In the genomic region with DNA sequence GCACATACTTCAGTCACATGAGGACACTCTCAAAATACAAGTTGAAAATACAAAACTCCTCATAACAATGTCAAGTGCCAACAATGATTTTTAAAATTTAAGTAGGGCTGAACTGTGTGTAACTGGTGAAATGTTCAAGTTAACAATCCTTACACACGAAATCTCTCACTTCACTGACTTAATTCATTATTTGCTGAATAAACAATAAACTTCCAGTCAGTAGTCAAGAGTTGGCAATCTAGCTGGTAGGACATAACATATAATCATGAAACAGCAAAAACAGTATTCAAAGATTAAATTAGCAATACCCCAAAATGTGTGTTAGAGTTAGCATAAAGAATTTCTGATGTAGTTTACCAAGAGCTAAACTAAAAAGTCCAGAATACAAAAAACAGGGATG, we compare ENCODE assay signal across 12 cellular contexts. TPM values are rescaled to one million over a fixed set of nuclear protein-coding genes. Genes with fewer than 3 reads are reported as not detected.
A peak's percentile ranks its signal among the peaks of the same experiment; 100 is the strongest.
DNase-seq lines count a peak whose midpoint lies in the region; ATAC-seq and TF ChIP-seq lines count a peak whose summit lies in the region.
"Had no signal": no experiment of that assay in that cellular context is flagged by ENCODE, and none has a peak within 500 bp of the region (broad histone marks: within the 10 kb centered on the region; RNA-seq: fewer than 3 reads in every experiment).

No MANE protein-coding gene starts in this region.

- peak overlapping the region; percentile 100 for H3K27ac Mint-ChIP-seq in T-helper 1 cell treated with Interleukin-12 subunit alpha and Interleukin-12 subunit beta and Interleukin-4 antibody, amounts not matched to agents 30 μg/mL and 1 μg/mL, for 36 hours
- H3K27ac Mint-ChIP-seq in osteocyte (ENCODE audit: unreplicated experiment), result peak overlapping the region; percentile 99

- H3K4me3 ChIP-seq in SK-N-MC, result peak overlapping the region; percentile 88
- peak overlapping the region; percentile 86 for H3K4me3 ChIP-seq in epithelial cell of proximal tubule (ENCODE audit: low read depth, low read length)
- H3K4me3 ChIP-seq: lung had no signal

- no peak for ATAC-seq in esophagus mucosa

- peak overlapping the region; percentile 98 for H3K4me3 Mint-ChIP-seq in T-helper 1 cell treated with Interleukin-12 subunit alpha and Interleukin-12 subunit beta and Interleukin-4 antibody, amounts not matched to agents 30 μg/mL and 1 μg/mL, for 36 hours
- peak overlapping the region; percentile 92 for H3K4me3 Mint-ChIP-seq in osteocyte (ENCODE audit: unreplicated experiment)

- no peak overlapping the region for H3K27ac ChIP-seq in SK-N-MC

- H3K36me3 ChIP-seq in SK-N-MC (ENCODE audit: insufficient read depth, low read length), result no peaks in the 10 kb centered on the region
- H3K36me3 ChIP-seq: tibial artery had no signal

- H3K36me3 Mint-ChIP-seq in T-helper 1 cell treated with Interleukin-12 subunit alpha and Interleukin-12 subunit beta and Interleukin-4 antibody, amounts not matched to agents 30 μg/mL and 1 μg/mL, for 36 hours (ENCODE audit: low read depth), result peaks cover 7% of the 10 kb centered on the region
- H3K36me3 Mint-ChIP-seq in osteocyte (ENCODE audit: unreplicated experiment), result peaks cover 3% of the 10 kb centered on the region

- no peaks in the 10 kb centered on the region for H3K27me3 Mint-ChIP-seq in T-helper 1 cell treated with Interleukin-12 subunit alpha and Interleukin-12 subunit beta and Interleukin-4 antibody, amounts not matched to agents 30 μg/mL and 1 μg/mL, for 36 hours (ENCODE audit: low read depth)
- no peaks in the 10 kb centered on the region for H3K27me3 Mint-ChIP-seq in osteocyte (ENCODE audit: unreplicated experiment)

- peak overlapping the region; percentile 85 for H3K9ac ChIP-seq in SK-N-MC (ENCODE audit: insufficient read length)

- TF ChIP-seq CTCF in epithelial cell of proximal tubule (conservative IDR thresholded peaks at IDR 0.05; ENCODE audit: low read depth, low read length), result no peak
- no peak for TF ChIP-seq CTCF in osteocyte (IDR thresholded peaks at IDR 0.05)

- H3K4me1 Mint-ChIP-seq in T-helper 1 cell treated with Interleukin-12 subunit alpha and Interleukin-12 subunit beta and Interleukin-4 antibody, amounts not matched to agents 30 μg/mL and 1 μg/mL, for 36 hours (ENCODE audit: low read depth), result peaks cover 33% of the 10 kb centered on the region
- H3K4me1 Mint-ChIP-seq in osteocyte (ENCODE audit: unreplicated experiment), result peaks cover 37% of the 10 kb centered on the region

- no peaks in the 10 kb centered on the region for H3K9me3 Mint-ChIP-seq in T-helper 1 cell treated with Interleukin-12 subunit alpha and Interleukin-12 subunit beta and Interleukin-4 antibody, amounts not matched to agents 30 μg/mL and 1 μg/mL, for 36 hours
- H3K9me3 Mint-ChIP-seq in osteocyte (ENCODE audit: unreplicated experiment), result no peaks in the 10 kb centered on the region

- DNase-seq in T-helper 1 cell (no peak), SK-N-MC (ENCODE audit: low read depth, low spot score) (no peak), epithelial cell of proximal tubule (ENCODE audit: low read depth) (no peak), osteocyte (ENCODE audit: extremely low spot score, unreplicated experiment) (no peak), NCI-H524 (lab: John Stamatoyannopoulos, UW) (no peak), D341Med (ENCODE audit: low spot score) (no peak)
- DNase-seq: Right ventricle myocardium superior; stimulated activated CD4-positive, alpha-beta T cell treated with anti-CD3 and anti-CD28 coated beads, Interleukin-2, amount 100 ng/mL, for 48 hours; tibial artery had no signal

- H3K9me3 ChIP-seq in SK-N-MC (ENCODE audit: low read depth, low read length), result no peaks in the 10 kb centered on the region
- H3K9me3 ChIP-seq: tibial artery had no signal

RNA-seq across cellular contexts. Expression of gene RAB33B, which starts 1.9 kb away (rescaled TPM):
- total RNA-seq in epithelial cell of proximal tubule (3.9 and 5.9 TPM in 2 replicates), osteocyte (10.3 and 10.4 TPM in 2 replicates), esophagus mucosa (4.0 TPM)
